6 cellular contexts compared by ENCODE assay signal in genomic region chr22:19143967-19144400, GRCh38. TPM values are rescaled to one million over a fixed set of nuclear protein-coding genes. Genes with fewer than 3 reads are reported as not detected.
DNase-seq lines count a peak whose midpoint lies in the region; ATAC-seq, FAIRE-seq and TF ChIP-seq lines count a peak whose summit lies in the region.

No MANE protein-coding gene starts in this region.

- peak overlapping the region; percentile 51 for H2AFZ ChIP-seq in KMS-11 (ENCODE audit: low read depth)

- TF ChIP-seq CTCF in AG09309 (IDR thresholded peaks at IDR 0.05; ENCODE audit: control insufficient read depth, insufficient read depth, low read depth, low read length, missing control alignments) (no peak), KMS-11 (conservative IDR thresholded peaks at IDR 0.05; ENCODE audit: low read depth, low read length) (no peak), psoas muscle (IDR thresholded peaks at IDR 0.05) (no peak), D721Med (IDR thresholded peaks at IDR 0.05; ENCODE audit: insufficient read depth, missing control alignments) (no peak)

- FAIRE-seq in D721Med (lab: Jason Lieb, UNC), result no peak

- WGBS in psoas muscle, 3 donors, result 2 to 3% (median 3%) methylated on average over 17 of the region's 17 CpGs

- H3K27me3 ChIP-seq in KMS-11 (ENCODE audit: insufficient read depth, low read depth) (no peaks in the 10 kb centered on the region; the same call in 1 of the 2 replicates), psoas muscle (ENCODE audit: insufficient read depth in 3 of 3, low read length in 2 of 3) (peaks cover 0 to 17% (median 7%) of the 10 kb centered on the region in 3 donors)

- H3K4me1 ChIP-seq in KMS-11 (ENCODE audit: low read depth, poor library complexity, severe bottlenecking), result peaks cover 10% of the 10 kb centered on the region
- H3K4me1 ChIP-seq in psoas muscle, result peaks cover 12% of the 10 kb centered on the region

- no peak for DNase-seq in AG09309 (ENCODE audit: low read depth)
- no peak for DNase-seq in psoas muscle
- no peak for DNase-seq in D721Med (ENCODE audit: insufficient read length, low spot score)
- no peak for DNase-seq in EL

- H3K36me3 ChIP-seq in KMS-11 (ENCODE audit: insufficient read depth), result no peaks in the 10 kb centered on the region; the same call in 1 of the 2 replicates
- peaks cover 5 to 39% of the 10 kb centered on the region in 2 donors for H3K36me3 ChIP-seq in psoas muscle (ENCODE audit: insufficient read depth in 1 of 2, low read depth in 1 of 2)

- no peaks in the 10 kb centered on the region for H3K9me3 ChIP-seq in psoas muscle

- H3K79me2 ChIP-seq in KMS-11 (ENCODE audit: insufficient read depth, low read depth), result peaks cover 17% of the 10 kb centered on the region; the same call in 1 of the 2 replicates

- no peaks in the 10 kb centered on the region for H4K20me1 ChIP-seq in KMS-11 (ENCODE audit: insufficient read depth)

- H3K9ac ChIP-seq in KMS-11, result peak overlapping the region; percentile 49; the same call in 1 of the 2 replicates

- H3K4me2 ChIP-seq in KMS-11, result peak overlapping the region; percentile 57; the same call in 1 of the 2 replicates

- peak overlapping the region; percentile 9; the same call in 1 of the 2 replicates for H3K27ac ChIP-seq in KMS-11
- peak overlapping the region; percentile 60 for H3K27ac ChIP-seq in cingulate gyrus (ENCODE audit: low read depth, low read length)
- peak overlapping the region; percentile 68 for H3K27ac ChIP-seq in psoas muscle

- H3K4me3 ChIP-seq in AG09309 (ENCODE audit: control insufficient read depth, low read depth, low read length) (peak overlapping the region; percentile 82), KMS-11 (IDR thresholded peaks at IDR 0.05; ENCODE audit: insufficient read depth, low read depth, low read length) (peak overlapping the region; percentile 33), psoas muscle (peak overlapping the region; percentile 92)

- intact Hi-C loops in psoas muscle (cut with DNase I), result loop anchor here in 1 of 2 donors (5.0 kb wide), 1 partner anchor 33 kb away; the partner anchor contains the start of gene SLC25A1

- ATAC-seq in psoas muscle, result peak in 1 of 4 donors; percentile 10

RNA-seq across cellular contexts. Expression of gene ESS2, which starts 0.5 kb away (rescaled TPM):
- 10 to 100 TPM in 3 of 4 donors, 1 to 10 TPM in 1; 7.9 to 14.0 (median 10.9) TPM for total RNA-seq in psoas muscle
- 10 to 100 TPM in 2 of 3 donors, 1 to 10 TPM in 1; 9.3 to 13.6 (median 12.6) TPM for polyA plus RNA-seq in psoas muscle

RNA-seq across cellular contexts. Expression of gene GSC2, which starts 6.1 kb away (rescaled TPM):
- total RNA-seq in psoas muscle, result not detected
- polyA plus RNA-seq in psoas muscle, result not detected

RNA-seq across cellular contexts. Expression of gene TSSK2, which starts 12.9 kb away (rescaled TPM):
- total RNA-seq in psoas muscle, result under 1 TPM in 1 of 4 donors, not detected in 3; 0.32 TPM
- polyA plus RNA-seq in psoas muscle, result under 1 TPM; 0.14 to 0.32 (median 0.23) TPM

RNA-seq across cellular contexts. Expression of gene DGCR2, which starts 21.8 kb away (rescaled TPM):
- total RNA-seq in psoas muscle, result 10 to 100 TPM; 13.1 to 27.6 (median 25.9) TPM
- polyA plus RNA-seq in psoas muscle, result 10 to 100 TPM; 13.2 to 24.5 (median 15.0) TPM

RNA-seq across cellular contexts. Expression of gene SLC25A1, which starts 34.6 kb away (rescaled TPM):
- total RNA-seq in psoas muscle, result 10 to 100 TPM in 2 of 4 donors, 1 to 10 TPM in 2; 7.3 to 23.1 (median 13.0) TPM
- polyA plus RNA-seq in psoas muscle, result 10 to 100 TPM in 2 of 3 donors, 1 to 10 TPM in 1; 7.5 to 20.1 (median 10.8) TPM

Comparison
In these comparisons a context has a peak if more than half of its experiments do, and no peak if none do; other contexts are left out.
1. H3K4me3 ChIP-seq: peak in every context shown above with its lines; median percentile 92 in psoas muscle; 82 in AG09309; 33 in KMS-11.
2. H3K27ac ChIP-seq: peak in every context shown above with its lines; median percentile 68 in psoas muscle; 60 in cingulate gyrus; 9 in KMS-11.